Comparison of ENCODE assay signal across 16 cellular contexts in the genomic region with DNA sequence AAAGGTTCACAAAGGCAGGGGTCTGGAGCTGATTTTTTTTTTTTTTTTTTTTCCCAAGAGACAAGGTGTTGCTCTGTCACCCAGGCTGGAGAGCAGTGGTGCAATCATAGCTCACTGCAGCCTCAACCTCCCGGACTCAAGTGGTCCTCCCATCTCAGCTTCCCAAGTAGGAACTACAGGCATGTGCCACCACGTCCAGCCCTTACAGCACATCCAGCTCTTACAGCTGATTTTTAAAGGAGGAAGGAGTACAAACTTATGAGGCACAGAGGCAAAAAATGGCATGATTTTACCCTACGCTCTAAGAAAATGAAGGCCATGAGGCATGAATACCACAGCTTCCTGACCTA. TPM values are rescaled to one million over a fixed set of nuclear protein-coding genes. Genes with fewer than 3 reads are reported as not detected.
DNase-seq lines count a peak whose midpoint lies in the region; FAIRE-seq and TF ChIP-seq lines count a peak whose summit lies in the region.
"Had no signal": no experiment of that assay in that cellular context is flagged by ENCODE, and none has a peak within 500 bp of the region (broad histone marks: within the 10 kb centered on the region; RNA-seq: fewer than 3 reads in every experiment).

No MANE protein-coding gene starts in this region.

- peaks cover 33% of the 10 kb centered on the region for H3K79me2 ChIP-seq in neural progenitor cell (ENCODE audit: low read depth)

- peaks cover 15 to 41% (median 28%) of the 10 kb centered on the region in 11 experiments; a peak in 21 of 22 replicates for H3K36me3 ChIP-seq in BLaER1 treated with 17β-estradiol and CSF1 and Interleukin-3, amounts not matched to agents 10 nM and 100 nM
- H3K36me3 ChIP-seq in HUES64 (ENCODE audit: insufficient read depth, low read length) (peaks cover 32% of the 10 kb centered on the region), bronchial epithelial cell (ENCODE audit: control insufficient read depth, insufficient read depth, low read length) (peaks cover 2% of the 10 kb centered on the region), neural progenitor cell (no peaks in the 10 kb centered on the region)
- H3K36me3 ChIP-seq: BE2C had no signal

- no peak overlapping the region for H3K4me3 ChIP-seq in BLaER1 treated with 17β-estradiol and CSF1 and Interleukin-3, amounts not matched to agents 10 nM and 100 nM
- no peak overlapping the region for H3K4me3 ChIP-seq in HUES64 (ENCODE audit: low read length)
- H3K4me3 ChIP-seq in bronchial epithelial cell (ENCODE audit: low read depth, low read length) = no peak overlapping the region
- no peak overlapping the region for H3K4me3 ChIP-seq in neural progenitor cell
- no peak overlapping the region for H3K4me3 ChIP-seq in dorsolateral prefrontal cortex
- H3K4me3 ChIP-seq: cardiac muscle cell had no signal

- peaks cover 3% of the 10 kb centered on the region for H3K9me3 Mint-ChIP-seq in neural progenitor cell
- peaks cover 0 to 5% (median 0%) of the 10 kb centered on the region in 7 donors for H3K9me3 Mint-ChIP-seq in CD14-positive monocyte

- H3K4me3 Mint-ChIP-seq in neural progenitor cell (no peak overlapping the region), CD14-positive monocyte (no peak overlapping the region)
- H3K4me3 Mint-ChIP-seq: activated CD4-positive, alpha-beta T cell treated with anti-CD3 and anti-CD28 coated beads for 36 hours; activated naive CD8-positive, alpha-beta T cell had no signal

- H2AFZ ChIP-seq in neural progenitor cell (replicated peaks) = no peak overlapping the region

- H3K4me1 ChIP-seq in BLaER1 treated with 17β-estradiol and CSF1 and Interleukin-3, amounts not matched to agents 10 nM and 100 nM = peaks cover 29 to 55% (median 45%) of the 10 kb centered on the region in 10 experiments
- H3K4me1 ChIP-seq in HUES64 (ENCODE audit: insufficient read depth, low read length) = peaks cover 34% of the 10 kb centered on the region
- H3K4me1 ChIP-seq in neural progenitor cell = peaks cover 39% of the 10 kb centered on the region
- H3K4me1 ChIP-seq: BE2C had no signal

- peaks cover 0 to 40% (median 20%) of the 10 kb centered on the region in 11 experiments; a peak in 12 of 22 replicates for H4K20me1 ChIP-seq in BLaER1 treated with 17β-estradiol and CSF1 and Interleukin-3, amounts not matched to agents 10 nM and 100 nM
- no peaks in the 10 kb centered on the region for H4K20me1 ChIP-seq in neural progenitor cell (ENCODE audit: low read depth)

- H3K27ac Mint-ChIP-seq in neural progenitor cell (no peak overlapping the region), CD14-positive monocyte (peak overlapping the region in 3 of 7 donors; percentile 56 to 68 (median 61))
- H3K27ac Mint-ChIP-seq: activated CD4-positive, alpha-beta T cell treated with anti-CD3 and anti-CD28 coated beads for 36 hours had no signal

- H3K27me3 Mint-ChIP-seq in neural progenitor cell (ENCODE audit: insufficient read depth, low read depth) (peaks cover 6% of the 10 kb centered on the region), CD14-positive monocyte (ENCODE audit: low read depth in 3 of 3) (peaks cover 0 to 3% (median 0%) of the 10 kb centered on the region in 3 donors)
- H3K27me3 Mint-ChIP-seq: activated CD4-positive, alpha-beta T cell treated with anti-CD3 and anti-CD28 coated beads for 36 hours; activated naive CD8-positive, alpha-beta T cell had no signal

- H3K36me3 Mint-ChIP-seq in neural progenitor cell = peaks cover 25% of the 10 kb centered on the region
- H3K36me3 Mint-ChIP-seq in CD14-positive monocyte = peaks cover 17 to 24% of the 10 kb centered on the region in 2 donors

- H3K27me3 ChIP-seq in BLaER1 treated with 17β-estradiol and CSF1 and Interleukin-3, amounts not matched to agents 10 nM and 100 nM = no peaks in the 10 kb centered on the region
- H3K27me3 ChIP-seq in HUES64 (ENCODE audit: insufficient read depth, low read length) (no peaks in the 10 kb centered on the region), bronchial epithelial cell (ENCODE audit: control insufficient read depth, insufficient read depth, low read length) (no peaks in the 10 kb centered on the region), neural progenitor cell (no peaks in the 10 kb centered on the region), dorsolateral prefrontal cortex (no peaks in the 10 kb centered on the region)
- H3K27me3 ChIP-seq: BE2C, cardiac muscle cell had no signal

- H3K4me1 Mint-ChIP-seq in neural progenitor cell (peaks cover 40% of the 10 kb centered on the region), CD14-positive monocyte (peaks cover 43% of the 10 kb centered on the region)

- TF ChIP-seq CTCF in bronchial epithelial cell (IDR thresholded peaks at IDR 0.05; ENCODE audit: insufficient read depth, low read length, severe bottlenecking) = no peak
- no peak for TF ChIP-seq CTCF in neural progenitor cell (IDR thresholded peaks at IDR 0.05)
- no peak for TF ChIP-seq CTCF in dorsolateral prefrontal cortex (IDR thresholded peaks at IDR 0.05 in 54 of 56, conservative IDR thresholded peaks at IDR 0.05 in 2 of 56; ENCODE audit: low read depth in 1 of 56, partially characterized antibody in 56 of 56)
- TF ChIP-seq CTCF in CD14-positive monocyte (IDR thresholded peaks at IDR 0.05) = no peak

- peak overlapping the region; percentile 12 to 70 (median 54) for H3K4me2 ChIP-seq in BLaER1 treated with 17β-estradiol and CSF1 and Interleukin-3, amounts not matched to agents 10 nM and 100 nM
- peak overlapping the region; percentile 67 for H3K4me2 ChIP-seq in neural progenitor cell

- WGBS in HUES64 = 29% methylated on average over 3 of the region's 3 CpGs

- H3K27ac ChIP-seq in BLaER1 treated with 17β-estradiol and CSF1 and Interleukin-3, amounts not matched to agents 10 nM and 100 nM = no peak overlapping the region
- peak overlapping the region; percentile 100 for H3K27ac ChIP-seq in HUES64 (ENCODE audit: low read depth, low read length)
- peak overlapping the region; percentile 100 for H3K27ac ChIP-seq in neural progenitor cell
- H3K27ac ChIP-seq in dorsolateral prefrontal cortex = no peak overlapping the region

- intact Hi-C loops in dorsolateral prefrontal cortex (cut with DNase I) = no loop called here
- intact Hi-C loops in CD14-positive monocyte (cut with micrococcal nuclease) = loop anchor here in 1 of 2 donors (5.0 kb wide), 1 partner anchor 33 kb away; no protein-coding TSS in a partner anchor

- H3K9me3 ChIP-seq in BLaER1 treated with 17β-estradiol and CSF1 and Interleukin-3, amounts not matched to agents 10 nM and 100 nM (replicated peaks in 1 of 11) = no peaks in the 10 kb centered on the region
- no peaks in the 10 kb centered on the region for H3K9me3 ChIP-seq in HUES64 (ENCODE audit: insufficient read depth, low read depth, low read length)
- no peaks in the 10 kb centered on the region for H3K9me3 ChIP-seq in neural progenitor cell (ENCODE audit: low read depth)
- H3K9me3 ChIP-seq: BE2C had no signal

- peak; percentile 15 for DNase-seq in bronchial epithelial cell (ENCODE audit: low read depth)
- DNase-seq in neural progenitor cell (ENCODE audit: low spot score) = no peak
- no peak for DNase-seq in dorsolateral prefrontal cortex
- DNase-seq in hippocampal formation (lab: John Stamatoyannopoulos, UW) = no peak
- no peak for DNase-seq in anterior cingulate cortex (lab: John Stamatoyannopoulos, UW)
- no peak for DNase-seq in CD14-positive monocyte (ENCODE audit: low spot score)
- DNase-seq: activated CD4-positive, alpha-beta T cell treated with anti-CD3 and anti-CD28 coated beads for 36 hours; BE2C; left ventricle myocardium superior; NCI-H2171; substantia nigra; T-helper 2 cell had no signal

- H3K9ac ChIP-seq in BLaER1 treated with 17β-estradiol and CSF1 and Interleukin-3, amounts not matched to agents 10 nM and 100 nM = no peak overlapping the region
- peak overlapping the region; percentile 18 for H3K9ac ChIP-seq in HUES64 (ENCODE audit: low read depth, low read length)
- H3K9ac ChIP-seq in neural progenitor cell = no peak overlapping the region

- peaks cover 65% of the 10 kb centered on the region for H3F3A ChIP-seq in neural progenitor cell (ENCODE audit: low read depth)

- no peak for FAIRE-seq in bronchial epithelial cell (lab: Jason Lieb, UNC)

RNA-seq across cellular contexts. Expression of a gene that starts 10.8 kb away (rescaled TPM):
- polyA plus RNA-seq in HUES64 (2013, experiment 1 of 2) = 84.6 TPM
- 84.9 TPM for polyA plus RNA-seq in HUES64 (2013, experiment 2 of 2)
- total RNA-seq in bronchial epithelial cell (174 and 180 TPM in 2 replicates), neural progenitor cell (ENCODE audit: low replicate concordance) (74.0 and 99.7 TPM in 2 replicates), dorsolateral prefrontal cortex (10 to 100 TPM; 43.1 to 97.7 (median 72.5) TPM)
- polyA plus RNA-seq in CD14-positive monocyte = 10 to 100 TPM; 22.5 to 28.5 TPM

RNA-seq across cellular contexts. Expression of a gene that starts 54.7 kb away (rescaled TPM):
- polyA plus RNA-seq in HUES64 (2013, experiment 1 of 2) = 1,298 TPM
- 1,577 TPM for polyA plus RNA-seq in HUES64 (2013, experiment 2 of 2)
- total RNA-seq in bronchial epithelial cell = 8,033 and 11,022 TPM in 2 replicates
- 1,687 and 2,248 TPM in 2 replicates for total RNA-seq in neural progenitor cell (ENCODE audit: low replicate concordance)
- total RNA-seq in dorsolateral prefrontal cortex = 1,000 to 10,000 TPM in 44 of 120 experiments, 100 to 1,000 TPM in 76; 441 to 1,542 (median 928) TPM
- 1,000 to 10,000 TPM; 5,130 to 6,847 TPM for polyA plus RNA-seq in CD14-positive monocyte

Comparison
In these comparisons a context has a peak if more than half of its experiments do, and no peak if none do; other contexts are left out.
1. H3K27ac ChIP-seq: peak in HUES64 (single experiment) and neural progenitor cell (single experiment); none in BLaER1 treated with 17β-estradiol and CSF1 and Interleukin-3, amounts not matched to agents 10 nM and 100 nM (0 of 11) and dorsolateral prefrontal cortex (0 of 59).